ENCODE assay signal across 15 cellular contexts in the genomic region with DNA sequence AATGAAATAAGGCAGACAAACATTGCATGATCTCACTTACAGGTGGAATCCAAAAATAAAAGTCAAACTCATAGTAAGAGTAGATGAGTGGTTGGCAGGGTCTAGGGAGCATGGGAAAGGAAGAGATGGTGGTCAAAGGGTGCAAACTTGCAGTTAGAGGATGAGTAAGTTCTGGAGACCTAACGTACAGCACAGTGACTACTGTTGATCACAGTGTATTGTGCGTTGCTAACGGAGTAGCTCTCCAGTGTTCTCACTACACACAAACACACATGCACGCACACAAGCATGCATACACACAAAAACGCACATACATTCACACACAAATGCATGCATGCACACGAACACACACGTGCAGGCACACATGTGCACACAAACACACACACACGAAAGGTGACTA. TPM values are rescaled to one million over a fixed set of nuclear protein-coding genes. Genes with fewer than 3 reads are reported as not detected.
DNase-seq lines count a peak whose midpoint lies in the region; ATAC-seq and TF ChIP-seq lines count a peak whose summit lies in the region.
"Had no signal": no experiment of that assay in that cellular context is flagged by ENCODE, and none has a peak within 500 bp of the region (broad histone marks: within the 10 kb centered on the region; RNA-seq: fewer than 3 reads in every experiment).

No MANE protein-coding gene starts in this region.

- intact Hi-C loops in activated T-helper 1 cell treated with anti-CD3 and anti-CD28 coated beads, Interleukin-12 subunit alpha, Interleukin-12 subunit beta, Interleukin-2, Interleukin-4 antibody, amounts not matched to agents 30 ng/mL and 10 ng/mL and 1 ng/mL, durations not matched to agents 14 hours and 24 hours and 36 hours (cut with micrococcal nuclease), result loop anchor here (1.0 to 2.0 kb wide), 2 partner anchors 12 to 129 kb away; no protein-coding TSS in a partner anchor

- peaks cover 7% of the 10 kb centered on the region for H3K36me3 Mint-ChIP-seq in activated T-helper 1 cell treated with anti-CD3 and anti-CD28 coated beads, Interleukin-12 subunit alpha, Interleukin-12 subunit beta, Interleukin-2, Interleukin-4 antibody, amounts not matched to agents 30 ng/mL and 10 ng/mL and 1 ng/mL, durations not matched to agents 14 hours and 24 hours and 36 hours (ENCODE audit: low read depth)

- no peak for TF ChIP-seq CTCF in GM20000 (IDR thresholded peaks at IDR 0.05; ENCODE audit: extremely low read depth, missing control alignments)

- no peak overlapping the region for H3K4me3 Mint-ChIP-seq in activated T-helper 1 cell treated with anti-CD3 and anti-CD28 coated beads, Interleukin-12 subunit alpha, Interleukin-12 subunit beta, Interleukin-2, Interleukin-4 antibody, amounts not matched to agents 30 ng/mL and 10 ng/mL and 1 ng/mL, durations not matched to agents 14 hours and 24 hours and 36 hours
- H3K4me3 Mint-ChIP-seq: IgD-negative memory B cell had no signal

- peaks cover 26% of the 10 kb centered on the region for H3K4me1 Mint-ChIP-seq in activated T-helper 1 cell treated with anti-CD3 and anti-CD28 coated beads, Interleukin-12 subunit alpha, Interleukin-12 subunit beta, Interleukin-2, Interleukin-4 antibody, amounts not matched to agents 30 ng/mL and 10 ng/mL and 1 ng/mL, durations not matched to agents 14 hours and 24 hours and 36 hours (ENCODE audit: low read depth)

- no peaks in the 10 kb centered on the region for H3K27me3 Mint-ChIP-seq in activated T-helper 1 cell treated with anti-CD3 and anti-CD28 coated beads, Interleukin-12 subunit alpha, Interleukin-12 subunit beta, Interleukin-2, Interleukin-4 antibody, amounts not matched to agents 30 ng/mL and 10 ng/mL and 1 ng/mL, durations not matched to agents 14 hours and 24 hours and 36 hours (ENCODE audit: insufficient read depth)
- H3K27me3 Mint-ChIP-seq: IgD-negative memory B cell had no signal

- H3K27ac Mint-ChIP-seq in activated T-helper 1 cell treated with anti-CD3 and anti-CD28 coated beads, Interleukin-12 subunit alpha, Interleukin-12 subunit beta, Interleukin-2, Interleukin-4 antibody, amounts not matched to agents 30 ng/mL and 10 ng/mL and 1 ng/mL, durations not matched to agents 14 hours and 24 hours and 36 hours, result peak overlapping the region; percentile 58
- H3K27ac Mint-ChIP-seq: IgD-negative memory B cell had no signal

- ATAC-seq in GM18861 (IDR thresholded peaks at IDR 0.05; ENCODE audit: unreplicated experiment), result peak; percentile 66
- ATAC-seq in HG03064 (IDR thresholded peaks at IDR 0.05; ENCODE audit: low read depth, unreplicated experiment), result peak; percentile 75
- ATAC-seq: HCT116 had no signal

- peak; percentile 31 for DNase-seq in GM20000 (ENCODE audit: low spot score)
- DNase-seq in activated T-helper 1 cell treated with anti-CD3 and anti-CD28 coated beads, Interleukin-12 subunit alpha, Interleukin-12 subunit beta, Interleukin-2, Interleukin-4 antibody, amounts not matched to agents 30 ng/mL and 10 ng/mL and 1 ng/mL, durations not matched to agents 14 hours and 24 hours and 36 hours (ENCODE audit: low spot score), result peak; percentile 31
- DNase-seq in HK-2 (ENCODE audit: unreplicated experiment), result no peak
- no peak for DNase-seq in mucosa of gallbladder (ENCODE audit: low spot score)
- no peak for DNase-seq in amniotic stem cell (lab: John Stamatoyannopoulos, UW)
- DNase-seq: activated CD8-positive, alpha-beta memory T cell treated with anti-CD3 and anti-CD28 coated beads for 24 hours; cortex of kidney; islet precursor cell; NCI-H187; NK-92 treated with Interleukin-12 subunit alpha and Interleukin-12 subunit beta, amount 100 ng/mL, for 24 hours had no signal

- peaks cover 3% of the 10 kb centered on the region for H3K9me3 Mint-ChIP-seq in activated T-helper 1 cell treated with anti-CD3 and anti-CD28 coated beads, Interleukin-12 subunit alpha, Interleukin-12 subunit beta, Interleukin-2, Interleukin-4 antibody, amounts not matched to agents 30 ng/mL and 10 ng/mL and 1 ng/mL, durations not matched to agents 14 hours and 24 hours and 36 hours
- H3K9me3 Mint-ChIP-seq: IgD-negative memory B cell had no signal

RNA-seq across cellular contexts. Expression of gene LY86, which starts 54.9 kb away (rescaled TPM):
- 1.1 and 1.2 TPM in 2 replicates for total RNA-seq in activated T-helper 1 cell treated with anti-CD3 and anti-CD28 coated beads, Interleukin-12 subunit alpha, Interleukin-12 subunit beta, Interleukin-2, Interleukin-4 antibody, amounts not matched to agents 30 ng/mL and 10 ng/mL and 1 ng/mL, durations not matched to agents 14 hours and 24 hours and 36 hours
- total RNA-seq in mucosa of gallbladder, result 7.0 TPM
- total RNA-seq: renal cortical epithelial cell had no signal

Comparison
In these comparisons a context has a peak if more than half of its experiments do, and no peak if none do; other contexts are left out.
1. DNase-seq: peak in GM20000 (single experiment) and activated T-helper 1 cell treated with anti-CD3 and anti-CD28 coated beads, Interleukin-12 subunit alpha, Interleukin-12 subunit beta, Interleukin-2, Interleukin-4 antibody, amounts not matched to agents 30 ng/mL and 10 ng/mL and 1 ng/mL, durations not matched to agents 14 hours and 24 hours and 36 hours (single experiment); none in HK-2 (single experiment), mucosa of gallbladder (single experiment) and amniotic stem cell (single experiment).